In the genomic region with DNA sequence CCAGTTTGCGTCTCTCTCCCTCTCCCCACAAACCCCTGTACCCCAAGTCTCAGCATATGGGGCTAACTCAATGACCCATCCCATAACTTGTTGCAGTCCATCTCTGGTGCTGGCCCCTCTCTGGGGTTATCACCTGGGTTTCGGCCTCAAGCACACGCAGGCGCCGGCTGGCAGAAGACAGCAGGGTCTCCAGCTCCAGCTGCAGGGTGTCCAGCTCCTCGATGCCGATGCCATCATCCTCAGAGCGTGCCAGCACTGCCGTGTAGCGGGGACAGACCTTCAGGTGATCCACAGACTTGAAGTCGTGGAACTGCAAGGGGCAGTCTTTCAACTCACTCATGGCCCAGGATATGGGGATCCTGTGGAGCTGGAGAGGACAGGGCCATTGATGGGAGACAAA, we compare ENCODE assay signal across 8 cellular contexts. TPM values are rescaled to one million over a fixed set of nuclear protein-coding genes. Genes with fewer than 3 reads are reported as not detected.
DNase-seq lines count a peak whose midpoint lies in the region; ATAC-seq, FAIRE-seq and TF ChIP-seq lines count a peak whose summit lies in the region.
"Had no signal": no experiment of that assay in that cellular context is flagged by ENCODE, and none has a peak within 500 bp of the region (broad histone marks: within the 10 kb centered on the region; RNA-seq: fewer than 3 reads in every experiment).

No MANE protein-coding gene starts in this region.

- dilution Hi-C loops in endothelial cell of umbilical vein (cut with MboI; ENCODE audit: extremely low pct_ligation_motif_present, low sequenced_read_pairs) = no loop called here

- no peak overlapping the region for H3K4me3 ChIP-seq in PC-3 (ENCODE audit: low read length)
- H3K4me3 ChIP-seq in endothelial cell of umbilical vein (replicated peaks in 1 of 3; ENCODE audit: insufficient read depth in 1 of 3, low read depth in 1 of 3, low read length in 3 of 3) = no peak overlapping the region
- no peak overlapping the region for H3K4me3 ChIP-seq in gastrocnemius medialis

- no peak overlapping the region for H3K27ac ChIP-seq in PC-3 (ENCODE audit: low read length)
- H3K27ac ChIP-seq in endothelial cell of umbilical vein (ENCODE audit: insufficient read depth, low read depth, low read length) = no peak overlapping the region
- peak overlapping the region; percentile 93 to 99 (median 98) for H3K27ac ChIP-seq in gastrocnemius medialis

- POLR2A ChIA-PET in PC-3 (lab: Charles Lee; ENCODE audit: unreplicated experiment) (no interaction called here), endothelial cell of umbilical vein (lab: Charles Lee) (no interaction called here)

- H3K9me1 ChIP-seq in endothelial cell of umbilical vein (replicated peaks; ENCODE audit: control insufficient read depth, extremely low read depth, insufficient read depth, low read length) = no peaks in the 10 kb centered on the region

- FAIRE-seq in GM12892 (lab: Jason Lieb, UNC) = no peak
- no peak for FAIRE-seq in endothelial cell of umbilical vein (lab: Jason Lieb, UNC)
- FAIRE-seq: endometrium had no signal

- peaks cover 11% of the 10 kb centered on the region for H3K4me1 ChIP-seq in PC-3 (ENCODE audit: insufficient read depth, low read length)
- peaks cover 13% of the 10 kb centered on the region for H3K4me1 ChIP-seq in endothelial cell of umbilical vein (ENCODE audit: control insufficient read depth, extremely low read depth, insufficient read depth, low read length)
- H3K4me1 ChIP-seq in gastrocnemius medialis = peaks cover 20 to 24% of the 10 kb centered on the region in 2 donors

- in situ Hi-C loops in gastrocnemius medialis (cut with MboI; ENCODE audit: low sequenced_read_pairs in 4 of 4) = no loop called here

- TF ChIP-seq POLR2A in GM12892 (IDR thresholded peaks at IDR 0.05; ENCODE audit: low read depth, low read length) = peak; percentile 16; the same call in 1 of the 2 replicates
- no peak for TF ChIP-seq POLR2A in endothelial cell of umbilical vein (IDR thresholded peaks at IDR 0.05; ENCODE audit: low read depth, low read length)
- no peak for TF ChIP-seq POLR2A in gastrocnemius medialis (IDR thresholded peaks at IDR 0.05)

- no TSS peak for BruUV-seq in PC-3 (replicated peaks; lab: Mats Ljungman, UMichigan)
- no TSS peak for BruUV-seq in endothelial cell of umbilical vein (replicated peaks; lab: Mats Ljungman, UMichigan)

- H3K9me2 ChIP-seq in PC-3 (replicated peaks; ENCODE audit: low read length) = no peaks in the 10 kb centered on the region

- H3K79me2 ChIP-seq in PC-3 (ENCODE audit: low read length) (peaks cover 28% of the 10 kb centered on the region), endothelial cell of umbilical vein (ENCODE audit: control insufficient read depth, insufficient read depth, low read length) (peaks cover 32% of the 10 kb centered on the region)

- DNase-seq in GM12892 (ENCODE audit: insufficient read length) (no peak), PC-3 (no peak), endothelial cell of umbilical vein (ENCODE audit: low read depth, low spot score) (no peak), gastrocnemius medialis (no peak), NCI-H82 treated with DMSO at 0.1 percent for 48 hours (lab: John Stamatoyannopoulos, UW; ENCODE audit: unreplicated experiment) (no peak), NCI-H345 treated with DMSO at 0.1 percent for 48 hours (lab: John Stamatoyannopoulos, UW; ENCODE audit: unreplicated experiment) (no peak)

- H3K9ac ChIP-seq in PC-3 (ENCODE audit: low read length) (no peak overlapping the region), endothelial cell of umbilical vein (replicated peaks; ENCODE audit: extremely low read depth, insufficient read depth, low read length) (no peak overlapping the region)

- H4K20me1 ChIP-seq in PC-3 (ENCODE audit: low read length) = no peaks in the 10 kb centered on the region
- H4K20me1 ChIP-seq in endothelial cell of umbilical vein (replicated peaks; ENCODE audit: control insufficient read depth, extremely low read depth, insufficient read depth, low read length) = no peaks in the 10 kb centered on the region

- H2AFZ ChIP-seq in PC-3 (ENCODE audit: low read length) (no peak overlapping the region), endothelial cell of umbilical vein (ENCODE audit: low read depth, low read length) (no peak overlapping the region)

- ATAC-seq in PC-3 = no peak
- no peak for ATAC-seq in gastrocnemius medialis
- ATAC-seq in GM18861 (IDR thresholded peaks at IDR 0.05; ENCODE audit: unreplicated experiment) = no peak

- TF ChIP-seq CTCF in PC-3 (conservative IDR thresholded peaks at IDR 0.05; ENCODE audit: low read depth, low read length) (no peak), endothelial cell of umbilical vein (IDR thresholded peaks at IDR 0.05; ENCODE audit: extremely low read depth in 1 of 2, insufficient read depth in 1 of 2, low read depth in 1 of 2, low read length in 2 of 2) (no peak), gastrocnemius medialis (IDR thresholded peaks at IDR 0.05 in 4 of 5, conservative IDR thresholded peaks at IDR 0.05 in 1 of 5) (no peak)

- CTCF ChIA-PET in PC-3 (lab: Charles Lee) (no interaction called here), endothelial cell of umbilical vein (lab: Charles Lee) (interaction anchor here (1.3 to 1.7 kb wide), 2 partner anchors 9 to 42 kb away, joined by 3 to 4 read pairs; a partner anchor contains a TSS)

- intact Hi-C loops in PC-3 (cut with micrococcal nuclease) = loop anchor here (5.0 kb wide), 1 partner anchor 74 kb away; no protein-coding TSS in a partner anchor
- intact Hi-C loops in endothelial cell of umbilical vein (cut with micrococcal nuclease) = loop anchor here (5.0 kb wide), 1 partner anchor 74 kb away; no protein-coding TSS in a partner anchor
- intact Hi-C loops in gastrocnemius medialis (cut with DNase I; ENCODE audit: low total_unique reads) = no loop called here

- H3K9me3 ChIP-seq in PC-3 (ENCODE audit: low read length) (no peaks in the 10 kb centered on the region), endothelial cell of umbilical vein (replicated peaks; ENCODE audit: control insufficient read depth, insufficient read depth, low read length) (no peaks in the 10 kb centered on the region), gastrocnemius medialis (no peaks in the 10 kb centered on the region)

- H3K4me2 ChIP-seq in PC-3 (ENCODE audit: low read length) = 0 out of 2 replicates have a peak overlapping the region, but pooled peaks have one; percentile 98
- H3K4me2 ChIP-seq in endothelial cell of umbilical vein (ENCODE audit: insufficient read depth, low read length) = peak overlapping the region; percentile 56

- no peaks in the 10 kb centered on the region for H3F3A ChIP-seq in PC-3 (ENCODE audit: low read length, unreplicated experiment)

- H3K27me3 ChIP-seq in PC-3 (ENCODE audit: low read length) (no peaks in the 10 kb centered on the region), endothelial cell of umbilical vein (ENCODE audit: control insufficient read depth in 2 of 2, insufficient read depth in 2 of 2, low read length in 2 of 2) (no peaks in the 10 kb centered on the region), gastrocnemius medialis (no peaks in the 10 kb centered on the region)

- H3K36me3 ChIP-seq in PC-3 (ENCODE audit: low read depth, low read length) (peaks cover 7% of the 10 kb centered on the region), endothelial cell of umbilical vein (ENCODE audit: control insufficient read depth in 2 of 2, extremely low read depth in 1 of 2, insufficient read depth in 2 of 2, low read length in 2 of 2) (peaks cover 0 to 3% of the 10 kb centered on the region in 2 experiments), gastrocnemius medialis (peaks cover 0 to 21% of the 10 kb centered on the region in 2 donors)

RNA-seq across cellular contexts. Expression of a gene that starts 1.1 kb away (rescaled TPM):
- 30.4 TPM for polyA plus RNA-seq in GM12892 (2012; ENCODE audit: missing spikeins)
- total RNA-seq in PC-3 (2014; rRNA removed) = 85.4 and 85.9 TPM in 2 replicates
- 31.0 and 31.3 TPM in 2 replicates for total RNA-seq in endothelial cell of umbilical vein
- 27.8 and 29.6 TPM in 2 replicates for polyA plus RNA-seq in endothelial cell of umbilical vein
- 31.2 and 37.0 TPM in 2 replicates for polyA plus RNA-seq in endothelial cell of umbilical vein (2011; cell fraction: cytosol; rRNA removed)
- polyA plus RNA-seq in endothelial cell of umbilical vein (2011; cell fraction: nucleus; rRNA removed) = 20.8 and 21.0 TPM in 2 replicates
- polyA plus RNA-seq in endothelial cell of umbilical vein (2012) = 20.0 and 24.6 TPM in 2 replicates
- 20.5 and 20.7 TPM in 2 replicates for polyA minus RNA-seq in endothelial cell of umbilical vein
- 25.8 TPM for polyA minus RNA-seq in endothelial cell of umbilical vein (2011; cell fraction: cytosol; rRNA and poly(A)+ RNA removed)
- polyA minus RNA-seq in endothelial cell of umbilical vein (2011; cell fraction: nucleus; rRNA and poly(A)+ RNA removed) = 8.2 and 8.4 TPM in 2 replicates
- total RNA-seq in gastrocnemius medialis = 10 to 100 TPM; 58.1 to 83.5 (median 66.7) TPM

RNA-seq across cellular contexts. Expression of a gene that starts 1.8 kb away (rescaled TPM):
- 209 TPM for polyA plus RNA-seq in GM12892 (2012; ENCODE audit: missing spikeins)
- total RNA-seq in PC-3 (2014; rRNA removed) (131 and 223 TPM in 2 replicates), endothelial cell of umbilical vein (197 TPM in 2 replicates), gastrocnemius medialis (100 to 1,000 TPM in 3 of 4 donors, 10 to 100 TPM in 1; 96.8 to 147 (median 143) TPM)
- 181 and 217 TPM in 2 replicates for polyA plus RNA-seq in endothelial cell of umbilical vein
- 216 and 218 TPM in 2 replicates for polyA plus RNA-seq in endothelial cell of umbilical vein (2011; cell fraction: cytosol; rRNA removed)
- 102 and 119 TPM in 2 replicates for polyA plus RNA-seq in endothelial cell of umbilical vein (2011; cell fraction: nucleus; rRNA removed)
- 138 and 169 TPM in 2 replicates for polyA plus RNA-seq in endothelial cell of umbilical vein (2012)
- polyA minus RNA-seq in endothelial cell of umbilical vein = 157 and 160 TPM in 2 replicates
- 112 TPM for polyA minus RNA-seq in endothelial cell of umbilical vein (2011; cell fraction: cytosol; rRNA and poly(A)+ RNA removed)
- 71.5 and 76.3 TPM in 2 replicates for polyA minus RNA-seq in endothelial cell of umbilical vein (2011; cell fraction: nucleus; rRNA and poly(A)+ RNA removed)

RNA-seq across cellular contexts. Expression of a gene that starts 18.9 kb away (rescaled TPM):
- polyA plus RNA-seq in GM12892 (2012; ENCODE audit: missing spikeins) = 33.8 TPM
- total RNA-seq in PC-3 (2014; rRNA removed) (8.4 and 11.6 TPM in 2 replicates), endothelial cell of umbilical vein (41.8 and 43.5 TPM in 2 replicates), gastrocnemius medialis (10 to 100 TPM in 2 of 4 donors, 1 to 10 TPM in 2; 3.2 to 17.6 (median 8.5) TPM)
- polyA plus RNA-seq in endothelial cell of umbilical vein = 63.7 and 65.2 TPM in 2 replicates
- 13.5 and 20.3 TPM in 2 replicates for polyA plus RNA-seq in endothelial cell of umbilical vein (2011; cell fraction: cytosol; rRNA removed)
- polyA plus RNA-seq in endothelial cell of umbilical vein (2011; cell fraction: nucleus; rRNA removed) = 380 and 478 TPM in 2 replicates
- 26.4 and 27.3 TPM in 2 replicates for polyA plus RNA-seq in endothelial cell of umbilical vein (2012)
- 84.2 and 98.1 TPM in 2 replicates for polyA minus RNA-seq in endothelial cell of umbilical vein
- polyA minus RNA-seq in endothelial cell of umbilical vein (2011; cell fraction: cytosol; rRNA and poly(A)+ RNA removed) = 8.4 TPM
- 74.4 and 87.9 TPM in 2 replicates for polyA minus RNA-seq in endothelial cell of umbilical vein (2011; cell fraction: nucleus; rRNA and poly(A)+ RNA removed)

RNA-seq across cellular contexts. Expression of a gene that starts 21.4 kb away (rescaled TPM):
- 3.3 TPM for polyA plus RNA-seq in GM12892 (2012; ENCODE audit: missing spikeins)
- 36.6 and 53.2 TPM in 2 replicates for total RNA-seq in PC-3 (2014; rRNA removed)
- total RNA-seq in endothelial cell of umbilical vein = 23.5 and 25.7 TPM in 2 replicates
- polyA plus RNA-seq in endothelial cell of umbilical vein = 24.4 and 28.4 TPM in 2 replicates
- 27.5 and 32.0 TPM in 2 replicates for polyA plus RNA-seq in endothelial cell of umbilical vein (2011; cell fraction: cytosol; rRNA removed)
- 23.2 and 25.2 TPM in 2 replicates for polyA plus RNA-seq in endothelial cell of umbilical vein (2011; cell fraction: nucleus; rRNA removed)
- polyA plus RNA-seq in endothelial cell of umbilical vein (2012) = 21.5 and 22.5 TPM in 2 replicates
- 15.4 and 16.6 TPM in 2 replicates for polyA minus RNA-seq in endothelial cell of umbilical vein
- polyA minus RNA-seq in endothelial cell of umbilical vein (2011; cell fraction: cytosol; rRNA and poly(A)+ RNA removed) = 2.2 TPM
- polyA minus RNA-seq in endothelial cell of umbilical vein (2011; cell fraction: nucleus; rRNA and poly(A)+ RNA removed) = 5.2 and 8.0 TPM in 2 replicates
- total RNA-seq in gastrocnemius medialis = 10 to 100 TPM in 1 of 4 donors, 1 to 10 TPM in 3; 2.1 to 11.6 (median 8.0) TPM

RNA-seq across cellular contexts. Expression of a gene that starts 41.4 kb away (rescaled TPM):
- polyA plus RNA-seq in GM12892 (2012; ENCODE audit: missing spikeins) = 18.4 TPM
- 38.7 and 47.3 TPM in 2 replicates for total RNA-seq in PC-3 (2014; rRNA removed)
- total RNA-seq in endothelial cell of umbilical vein = 24.1 and 27.2 TPM in 2 replicates
- polyA plus RNA-seq in endothelial cell of umbilical vein = 32.1 and 36.2 TPM in 2 replicates
- 25.8 and 27.0 TPM in 2 replicates for polyA plus RNA-seq in endothelial cell of umbilical vein (2011; cell fraction: cytosol; rRNA removed)
- 36.0 and 36.3 TPM in 2 replicates for polyA plus RNA-seq in endothelial cell of umbilical vein (2011; cell fraction: nucleus; rRNA removed)
- 14.5 and 19.7 TPM in 2 replicates for polyA plus RNA-seq in endothelial cell of umbilical vein (2012)
- polyA minus RNA-seq in endothelial cell of umbilical vein = 49.9 and 61.9 TPM in 2 replicates
- polyA minus RNA-seq in endothelial cell of umbilical vein (2011; cell fraction: cytosol; rRNA and poly(A)+ RNA removed) = 25.4 TPM
- 37.2 and 41.7 TPM in 2 replicates for polyA minus RNA-seq in endothelial cell of umbilical vein (2011; cell fraction: nucleus; rRNA and poly(A)+ RNA removed)
- 10 to 100 TPM in 1 of 4 donors, 1 to 10 TPM in 3; 4.1 to 13.3 (median 7.4) TPM for total RNA-seq in gastrocnemius medialis

Comparison
In these comparisons a context has a peak if more than half of its experiments do, and no peak if none do; other contexts are left out.
1. H3K27ac ChIP-seq: peak in gastrocnemius medialis (4 of 4); none in PC-3 (single experiment) and endothelial cell of umbilical vein (single experiment).